23 cellular contexts compared by ENCODE assay signal in genomic region chr15:88324241-88325065, GRCh38.
DNase-seq lines count a peak whose midpoint lies in the region; ATAC-seq and TF ChIP-seq lines count a peak whose summit lies in the region.
"Had no signal": no experiment of that assay in that cellular context is flagged by ENCODE, and none has a peak within 500 bp of the region (broad histone marks: within the 10 kb centered on the region; RNA-seq: fewer than 3 reads in every experiment).

No MANE protein-coding gene starts in this region.

- peak; percentile 33 for DNase-seq in EH (ENCODE audit: low read depth)
- DNase-seq in M059J (ENCODE audit: low read depth) = peak; percentile 42
- DNase-seq in fibroblast of mammary gland (ENCODE audit: low read depth) = peak; percentile 15
- peak; percentile 53 for DNase-seq in stromal cell of bone marrow (ENCODE audit: low read depth)
- DNase-seq in central memory CD4-positive, alpha-beta T cell = no peak
- DNase-seq: Caco-2; CD4-positive, alpha-beta memory T cell; DMS 273 treated with DMSO at 0.1 percent for 48 hours; DND-41; GDM1; H7; KG1; NCI-H1105; NCI-H146; NCI-H2171; NCI-H345; NCI-H524; NCI-H774 had no signal

- TF ChIP-seq CTCF in fibroblast of mammary gland (conservative IDR thresholded peaks at IDR 0.05; ENCODE audit: control insufficient read depth, insufficient read depth, low read depth, low read length) = no peak

- H3K4me3 ChIP-seq in fibroblast of mammary gland (ENCODE audit: control insufficient read depth, low read depth, low read length) = no peak overlapping the region
- H3K4me3 ChIP-seq: A549; BLaER1 treated with 17β-estradiol and CSF1 and Interleukin-3, amounts not matched to agents 10 nM and 100 nM had no signal

- ATAC-seq in GM21360 (IDR thresholded peaks at IDR 0.05; ENCODE audit: unreplicated experiment) (no peak), HG03354 (IDR thresholded peaks at IDR 0.05; ENCODE audit: poor library complexity, severe bottlenecking, unreplicated experiment) (no peak)
- ATAC-seq: A549, Panc1 had no signal
